In genomic region chr14:24673059-24673458, GRCh38 we compare ENCODE assay signal across 9 cellular contexts. TPM values are rescaled to one million over a fixed set of nuclear protein-coding genes. Genes with fewer than 3 reads are reported as not detected.
DNase-seq lines count a peak whose midpoint lies in the region; ATAC-seq and TF ChIP-seq lines count a peak whose summit lies in the region.
"Had no signal": no experiment of that assay in that cellular context is flagged by ENCODE, and none has a peak within 500 bp of the region (broad histone marks: within the 10 kb centered on the region; RNA-seq: fewer than 3 reads in every experiment).

No MANE protein-coding gene starts in this region.

- no peak for TF ChIP-seq CTCF in MM.1S (IDR thresholded peaks at IDR 0.05; ENCODE audit: low read length)
- TF ChIP-seq CTCF in lower lobe of right lung (IDR thresholded peaks at IDR 0.05), result no peak
- TF ChIP-seq CTCF in GM20000 (IDR thresholded peaks at IDR 0.05; ENCODE audit: extremely low read depth, missing control alignments), result no peak
- TF ChIP-seq CTCF in type B pancreatic cell (conservative IDR thresholded peaks at IDR 0.05), result no peak

- no peaks in the 10 kb centered on the region for H3K4me1 Mint-ChIP-seq in type B pancreatic cell (ENCODE audit: unreplicated experiment)

- no peaks in the 10 kb centered on the region for H3K79me2 ChIP-seq in MM.1S (ENCODE audit: low read length)

- no peaks in the 10 kb centered on the region for H3K9me3 ChIP-seq in MM.1S (replicated peaks; ENCODE audit: insufficient read depth, low read length)
- no peaks in the 10 kb centered on the region for H3K9me3 ChIP-seq in lower lobe of right lung

- ATAC-seq in GM18517 (IDR thresholded peaks at IDR 0.05; ENCODE audit: unreplicated experiment) (peak; percentile 60), GM21786 (IDR thresholded peaks at IDR 0.05; ENCODE audit: unreplicated experiment) (peak; percentile 54), lower lobe of right lung (peak; percentile 36 to 60)

- H4K20me1 ChIP-seq in MM.1S (ENCODE audit: insufficient read depth, low read length), result no peaks in the 10 kb centered on the region

- H3K36me3 ChIP-seq in MM.1S (replicated peaks; ENCODE audit: insufficient read depth, low read length), result no peaks in the 10 kb centered on the region
- H3K36me3 ChIP-seq in lower lobe of right lung, result no peaks in the 10 kb centered on the region

- H3K27ac Mint-ChIP-seq in type B pancreatic cell, result no peak overlapping the region

- peaks cover 21% of the 10 kb centered on the region for H3F3A ChIP-seq in MM.1S (ENCODE audit: insufficient read depth, low read length)

- H3K9me2 ChIP-seq in MM.1S (replicated peaks; ENCODE audit: insufficient read depth, low read length), result no peaks in the 10 kb centered on the region

- intact Hi-C loops in lower lobe of right lung (cut with DNase I), result no loop called here

- H2AFZ ChIP-seq in MM.1S (ENCODE audit: low read length), result peak overlapping the region; percentile 56; the same call in 1 of the 2 replicates

- H3K27me3 ChIP-seq in MM.1S (replicated peaks; ENCODE audit: insufficient read depth, low read length), result no peaks in the 10 kb centered on the region
- no peaks in the 10 kb centered on the region for H3K27me3 ChIP-seq in lower lobe of right lung (ENCODE audit: low read depth)

- H3K27ac ChIP-seq in MM.1S (ENCODE audit: low read length) (peak overlapping the region; percentile 78), lower lobe of right lung (no peak overlapping the region)

- H3K4me2 ChIP-seq in MM.1S (ENCODE audit: low read depth, low read length), result peak overlapping the region; percentile 86

- H3K36me3 Mint-ChIP-seq in type B pancreatic cell, result no peaks in the 10 kb centered on the region

- H3K27me3 Mint-ChIP-seq in type B pancreatic cell, result peaks cover 41% of the 10 kb centered on the region

- no peaks in the 10 kb centered on the region for H3K9me3 Mint-ChIP-seq in type B pancreatic cell

- no peak overlapping the region for H3K4me3 Mint-ChIP-seq in type B pancreatic cell

- H3K9ac ChIP-seq in MM.1S (ENCODE audit: low read length), result peak overlapping the region; percentile 42; the same call in 1 of the 2 replicates

- DNase-seq in MM.1S (no peak), lower lobe of right lung (no peak), GM20000 (ENCODE audit: low spot score) (no peak), NCI-H146 treated with DMSO at 0.1 percent for 48 hours (lab: John Stamatoyannopoulos, UW; ENCODE audit: unreplicated experiment) (no peak), NCI-H1436 treated with DMSO at 0.1 percent for 48 hours (lab: John Stamatoyannopoulos, UW) (no peak), type B pancreatic cell (ENCODE audit: extremely low spot score, unreplicated experiment) (no peak)
- DNase-seq: SHP77 treated with DMSO at 0.1 percent for 48 hours had no signal

- H3K4me3 ChIP-seq in MM.1S (ENCODE audit: low read length) (peak overlapping the region; percentile 44), lower lobe of right lung (no peak overlapping the region)

- H3K4me1 ChIP-seq in MM.1S (ENCODE audit: low read length) (peaks cover 20% of the 10 kb centered on the region), lower lobe of right lung (peaks cover 17% of the 10 kb centered on the region)

RNA-seq across cellular contexts. Expression of gene GZMB, which starts 39.1 kb away (rescaled TPM):
- total RNA-seq in lower lobe of right lung (7.6 TPM), type B pancreatic cell (ENCODE audit: low replicate concordance) (not detected in 2 replicates)
